Comparison of ENCODE assay signal across 15 cellular contexts in genomic region chrX:133983974-133984578, GRCh38. TPM values are rescaled to one million over a fixed set of nuclear protein-coding genes. Genes with fewer than 3 reads are reported as not detected.
DNase-seq lines count a peak whose midpoint lies in the region; TF ChIP-seq lines count a peak whose summit lies in the region.
"Had no signal": no experiment of that assay in that cellular context is flagged by ENCODE, and none has a peak within 500 bp of the region (broad histone marks: within the 10 kb centered on the region; RNA-seq: fewer than 3 reads in every experiment).

No MANE protein-coding gene starts in this region.

- peak overlapping the region; percentile 85 for H3K4me2 ChIP-seq in hepatocyte

- H3K4me3 ChIP-seq in H7 (ENCODE audit: insufficient read depth, low read depth, low read length): peak overlapping the region; percentile 54
- H3K4me3 ChIP-seq in hepatocyte: peak overlapping the region; percentile 46
- H3K4me3 ChIP-seq: GM23248 had no signal

- DNase-seq in T-helper 2 cell treated with Interferon-gamma antibody and Interleukin-4, amounts not matched to agents 5 μg/mL and 100 μg/mL, for 36 hours (ENCODE audit: low spot score): no peak
- no peak for DNase-seq in T-helper 2 cell
- peak; percentile 46 for DNase-seq in H7
- DNase-seq in hepatocyte (ENCODE audit: low spot score): no peak
- DNase-seq in neural crest cell (ENCODE audit: low read depth, low spot score): peak; percentile 9
- DNase-seq in stimulated activated CD8-positive, alpha-beta memory T cell treated with anti-CD3 and anti-CD28 coated beads, Interleukin-4, amount 100 ng/mL, for 48 hours: no peak
- no peak for DNase-seq in NCI-H1694 (lab: John Stamatoyannopoulos, UW)
- no peak for DNase-seq in RPMI8226
- DNase-seq: 8988T, GF-D8, GM23248, NCI-H1930, NCI-H82, SIG-M5 had no signal

- WGBS in hepatocyte (ENCODE audit: low lambda C conversion rate, missing lambda C conversion rate): 50% methylated on average over 32 of the region's 32 CpGs

- no peaks in the 10 kb centered on the region for H3K9me3 ChIP-seq in hepatocyte (ENCODE audit: low read depth)

- H3K9me2 ChIP-seq in hepatocyte (replicated peaks; ENCODE audit: insufficient read depth): no peaks in the 10 kb centered on the region

- TF ChIP-seq CTCF in hepatocyte (IDR thresholded peaks at IDR 0.05; ENCODE audit: poor library complexity) (no peak), neural crest cell (conservative IDR thresholded peaks at IDR 0.05) (no peak)

- H4K20me1 ChIP-seq in hepatocyte (ENCODE audit: insufficient read depth, poor library complexity, severe bottlenecking): no peaks in the 10 kb centered on the region

- peak overlapping the region; percentile 47 for H3K4me3 Mint-ChIP-seq in T-helper 2 cell treated with Interferon-gamma antibody and Interleukin-4, amounts not matched to agents 5 μg/mL and 100 μg/mL, for 36 hours
- H3K4me3 Mint-ChIP-seq in neural crest cell: peak overlapping the region; percentile 86

- peaks cover 3% of the 10 kb centered on the region for H3K4me1 Mint-ChIP-seq in T-helper 2 cell treated with Interferon-gamma antibody and Interleukin-4, amounts not matched to agents 5 μg/mL and 100 μg/mL, for 36 hours (ENCODE audit: low read depth)
- peaks cover 34% of the 10 kb centered on the region for H3K4me1 Mint-ChIP-seq in neural crest cell

- no peak overlapping the region for H3K27ac Mint-ChIP-seq in T-helper 2 cell treated with Interferon-gamma antibody and Interleukin-4, amounts not matched to agents 5 μg/mL and 100 μg/mL, for 36 hours
- H3K27ac Mint-ChIP-seq in neural crest cell (ENCODE audit: unreplicated experiment): peak overlapping the region; percentile 15

- no peaks in the 10 kb centered on the region for H3K36me3 Mint-ChIP-seq in T-helper 2 cell treated with Interferon-gamma antibody and Interleukin-4, amounts not matched to agents 5 μg/mL and 100 μg/mL, for 36 hours (ENCODE audit: low read depth)
- H3K36me3 Mint-ChIP-seq in neural crest cell (ENCODE audit: low read depth): no peaks in the 10 kb centered on the region

- H3K27me3 ChIP-seq in H7 (ENCODE audit: control insufficient read depth, insufficient read depth, low read length) (peaks cover 18% of the 10 kb centered on the region), hepatocyte (no peaks in the 10 kb centered on the region)

- H3K4me1 ChIP-seq in hepatocyte (ENCODE audit: insufficient read depth): peaks cover 11% of the 10 kb centered on the region

- no peaks in the 10 kb centered on the region for H3K36me3 ChIP-seq in H7 (replicated peaks; ENCODE audit: control insufficient read depth, insufficient read depth, low read length)
- no peaks in the 10 kb centered on the region for H3K36me3 ChIP-seq in hepatocyte (replicated peaks; ENCODE audit: insufficient read depth, low read depth)

- peak overlapping the region; percentile 9 for H2AFZ ChIP-seq in hepatocyte
- H2AFZ ChIP-seq: GM23248 had no signal

- no peak overlapping the region for H3K27ac ChIP-seq in hepatocyte
- H3K27ac ChIP-seq: GM23248 had no signal

- H3K79me2 ChIP-seq in hepatocyte: peaks cover 37% of the 10 kb centered on the region

- H3K9me3 Mint-ChIP-seq in T-helper 2 cell treated with Interferon-gamma antibody and Interleukin-4, amounts not matched to agents 5 μg/mL and 100 μg/mL, for 36 hours: no peaks in the 10 kb centered on the region
- H3K9me3 Mint-ChIP-seq in neural crest cell: no peaks in the 10 kb centered on the region

- H3K27me3 Mint-ChIP-seq in T-helper 2 cell treated with Interferon-gamma antibody and Interleukin-4, amounts not matched to agents 5 μg/mL and 100 μg/mL, for 36 hours (ENCODE audit: low read depth): peaks cover 40% of the 10 kb centered on the region
- peaks cover 60% of the 10 kb centered on the region for H3K27me3 Mint-ChIP-seq in neural crest cell (ENCODE audit: low read depth)

RNA-seq across cellular contexts. Expression of gene GPC3, which starts 1.3 kb away (rescaled TPM):
- 73.2 and 81.0 TPM in 2 replicates for total RNA-seq in H7 (2014; rRNA removed; shearing (Covaris generic))
- total RNA-seq in hepatocyte: 860 and 874 TPM in 2 replicates
- polyA plus RNA-seq in hepatocyte: 618 and 789 TPM in 2 replicates
- total RNA-seq in neural crest cell: 29.4 and 30.4 TPM in 2 replicates
- total RNA-seq: dermis microvascular lymphatic vessel endothelial cell, GM23248 had no signal
- polyA plus RNA-seq: GM23248 had no signal

Comparison
In these comparisons a context has a peak if more than half of its experiments do, and no peak if none do; other contexts are left out.
1. DNase-seq: peak in H7 (single experiment) and neural crest cell (single experiment); none in T-helper 2 cell treated with Interferon-gamma antibody and Interleukin-4, amounts not matched to agents 5 μg/mL and 100 μg/mL, for 36 hours (single experiment), T-helper 2 cell (0 of 5), hepatocyte (single experiment), stimulated activated CD8-positive, alpha-beta memory T cell treated with anti-CD3 and anti-CD28 coated beads, Interleukin-4, amount 100 ng/mL, for 48 hours (single experiment), NCI-H1694 (single experiment) and RPMI8226 (single experiment).
2. RNA of gene GPC3, which starts 1.3 kb away (total RNA-seq): 860 to 874 TPM in hepatocyte; 73.2 to 81.0 TPM in H7 and 29.4 to 30.4 TPM in neural crest cell; every median in the first group is over 10 times any median in the second.